In the genomic region with DNA sequence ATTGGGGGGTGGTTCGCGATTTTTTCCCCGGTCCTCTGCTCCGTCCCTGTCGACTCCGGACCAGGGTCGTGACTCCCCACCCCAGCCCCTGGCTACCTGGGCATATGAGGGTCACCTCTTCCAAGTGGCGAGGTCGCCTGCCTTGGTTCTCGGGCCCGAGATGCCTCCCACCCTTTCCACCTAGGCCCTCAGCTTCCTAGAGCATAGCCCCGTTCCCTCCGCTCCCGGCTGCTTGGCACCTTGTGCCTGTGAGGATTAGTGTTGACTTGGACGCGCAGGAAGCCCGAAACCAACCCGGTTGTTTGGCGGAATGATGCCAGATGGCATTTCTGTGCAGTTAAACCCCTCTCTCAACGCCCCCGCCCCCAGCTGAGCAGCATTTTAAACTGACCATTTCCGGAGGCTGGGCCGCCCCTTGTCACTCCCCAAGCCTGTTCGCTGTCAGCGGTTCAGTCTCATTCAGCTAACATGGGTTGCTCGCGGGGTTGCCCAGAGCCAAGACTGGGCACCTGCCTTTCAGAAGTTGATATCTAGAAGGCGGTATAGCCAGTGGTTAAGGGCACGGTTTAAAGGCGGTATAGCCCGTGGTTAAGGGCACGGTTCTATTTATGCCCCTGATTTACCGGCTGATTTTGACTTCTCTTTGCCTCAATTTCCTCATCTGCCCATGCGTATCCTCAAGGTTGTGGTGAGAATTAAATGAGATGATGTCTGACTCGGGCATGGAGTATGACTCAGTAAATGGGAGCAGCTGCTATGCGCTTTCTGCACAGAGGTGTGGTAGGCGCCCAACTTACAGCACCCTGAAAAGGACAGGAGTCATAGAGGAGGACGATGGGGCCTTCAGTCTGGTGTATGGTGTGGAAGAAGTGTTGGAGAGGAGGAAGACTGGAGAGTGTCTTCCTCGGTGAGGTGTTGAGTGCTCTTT, we compare ENCODE assay signal across 1 cellular context.
TF ChIP-seq lines count a peak whose summit lies in the region.

No MANE protein-coding gene starts in this region.

TF ChIP-seq in K562, 482 proteins besides CTCF, POLR2A, EP300 and RAD21 (continued from another document and continues in another):
- peak; percentile 43; the same call in 1 of the 2 replicates for TF ChIP-seq NKRF (IDR thresholded peaks at IDR 0.05; ENCODE audit: borderline replicate concordance)
- TF ChIP-seq, protein P1, sequence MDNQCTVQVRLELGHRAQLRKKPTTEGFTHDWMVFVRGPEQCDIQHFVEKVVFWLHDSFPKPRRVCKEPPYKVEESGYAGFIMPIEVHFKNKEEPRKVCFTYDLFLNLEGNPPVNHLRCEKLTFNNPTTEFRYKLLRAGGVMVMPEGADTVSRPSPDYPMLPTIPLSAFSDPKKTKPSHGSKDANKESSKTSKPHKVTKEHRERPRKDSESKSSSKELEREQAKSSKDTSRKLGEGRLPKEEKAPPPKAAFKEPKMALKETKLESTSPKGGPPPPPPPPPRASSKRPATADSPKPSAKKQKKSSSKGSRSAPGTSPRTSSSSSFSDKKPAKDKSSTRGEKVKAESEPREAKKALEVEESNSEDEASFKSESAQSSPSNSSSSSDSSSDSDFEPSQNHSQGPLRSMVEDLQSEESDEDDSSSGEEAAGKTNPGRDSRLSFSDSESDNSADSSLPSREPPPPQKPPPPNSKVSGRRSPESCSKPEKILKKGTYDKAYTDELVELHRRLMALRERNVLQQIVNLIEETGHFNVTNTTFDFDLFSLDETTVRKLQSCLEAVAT (IDR thresholded peaks at IDR 0.05): no peak
- TF ChIP-seq, protein P2, sequence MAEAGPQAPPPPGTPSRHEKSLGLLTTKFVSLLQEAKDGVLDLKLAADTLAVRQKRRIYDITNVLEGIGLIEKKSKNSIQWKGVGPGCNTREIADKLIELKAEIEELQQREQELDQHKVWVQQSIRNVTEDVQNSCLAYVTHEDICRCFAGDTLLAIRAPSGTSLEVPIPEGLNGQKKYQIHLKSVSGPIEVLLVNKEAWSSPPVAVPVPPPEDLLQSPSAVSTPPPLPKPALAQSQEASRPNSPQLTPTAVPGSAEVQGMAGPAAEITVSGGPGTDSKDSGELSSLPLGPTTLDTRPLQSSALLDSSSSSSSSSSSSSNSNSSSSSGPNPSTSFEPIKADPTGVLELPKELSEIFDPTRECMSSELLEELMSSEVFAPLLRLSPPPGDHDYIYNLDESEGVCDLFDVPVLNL (CRISPR knock-in tag; IDR thresholded peaks at IDR 0.05; ENCODE audit: low read depth): peak; percentile 79
- peak; percentile 80 to 98; a peak in 3 of 4 replicates for TF ChIP-seq SIN3A (IDR thresholded peaks at IDR 0.05; ENCODE audit: borderline replicate concordance in 2 of 2, control insufficient read depth in 1 of 2, low read depth in 2 of 2, low read length in 2 of 2)
- no peak for TF ChIP-seq NCOA2 (IDR thresholded peaks at IDR 0.05; ENCODE audit: partially characterized antibody in 2 of 2)
- no peak; the same call in 1 of the 2 replicates for TF ChIP-seq ETV1 (tag; conservative IDR thresholded peaks at IDR 0.05; ENCODE audit: low read depth)
- peak in 1 of 2 experiments; percentile 21; a peak in 1 of 4 replicates for TF ChIP-seq FOXA3 (CRISPR knock-in tag; conservative IDR thresholded peaks at IDR 0.05 in 1 of 2, IDR thresholded peaks at IDR 0.05 in 1 of 2)
- no peak for TF ChIP-seq ZNF239 (CRISPR knock-in tag; IDR thresholded peaks at IDR 0.05)
- TF ChIP-seq, protein P3, sequence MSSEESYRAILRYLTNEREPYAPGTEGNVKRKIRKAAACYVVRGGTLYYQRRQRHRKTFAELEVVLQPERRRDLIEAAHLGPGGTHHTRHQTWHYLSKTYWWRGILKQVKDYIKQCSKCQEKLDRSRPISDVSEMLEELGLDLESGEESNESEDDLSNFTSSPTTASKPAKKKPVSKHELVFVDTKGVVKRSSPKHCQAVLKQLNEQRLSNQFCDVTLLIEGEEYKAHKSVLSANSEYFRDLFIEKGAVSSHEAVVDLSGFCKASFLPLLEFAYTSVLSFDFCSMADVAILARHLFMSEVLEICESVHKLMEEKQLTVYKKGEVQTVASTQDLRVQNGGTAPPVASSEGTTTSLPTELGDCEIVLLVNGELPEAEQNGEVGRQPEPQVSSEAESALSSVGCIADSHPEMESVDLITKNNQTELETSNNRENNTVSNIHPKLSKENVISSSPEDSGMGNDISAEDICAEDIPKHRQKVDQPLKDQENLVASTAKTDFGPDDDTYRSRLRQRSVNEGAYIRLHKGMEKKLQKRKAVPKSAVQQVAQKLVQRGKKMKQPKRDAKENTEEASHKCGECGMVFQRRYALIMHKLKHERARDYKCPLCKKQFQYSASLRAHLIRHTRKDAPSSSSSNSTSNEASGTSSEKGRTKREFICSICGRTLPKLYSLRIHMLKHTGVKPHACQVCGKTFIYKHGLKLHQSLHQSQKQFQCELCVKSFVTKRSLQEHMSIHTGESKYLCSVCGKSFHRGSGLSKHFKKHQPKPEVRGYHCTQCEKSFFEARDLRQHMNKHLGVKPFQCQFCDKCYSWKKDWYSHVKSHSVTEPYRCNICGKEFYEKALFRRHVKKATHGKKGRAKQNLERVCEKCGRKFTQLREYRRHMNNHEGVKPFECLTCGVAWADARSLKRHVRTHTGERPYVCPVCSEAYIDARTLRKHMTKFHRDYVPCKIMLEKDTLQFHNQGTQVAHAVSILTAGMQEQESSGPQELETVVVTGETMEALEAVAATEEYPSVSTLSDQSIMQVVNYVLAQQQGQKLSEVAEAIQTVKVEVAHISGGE (CRISPR knock-in tag; IDR thresholded peaks at IDR 0.05): no peak; a peak in 1 of 6 replicates
- no peak for TF ChIP-seq ARID3B (CRISPR knock-in tag; IDR thresholded peaks at IDR 0.05; ENCODE audit: borderline replicate concordance)
- no peak for TF ChIP-seq TEAD4 (IDR thresholded peaks at IDR 0.05; ENCODE audit: low read length)
- TF ChIP-seq TEAD4 (CRISPR knock-in tag; IDR thresholded peaks at IDR 0.05; ENCODE audit: borderline replicate concordance): no peak
- 0 out of 2 replicates have a peak, but pooled peaks have one; percentile 69 for TF ChIP-seq ZBTB1 (CRISPR knock-in tag; IDR thresholded peaks at IDR 0.05; ENCODE audit: borderline replicate concordance, low read depth)
- no peak for TF ChIP-seq RFX1 (IDR thresholded peaks at IDR 0.05)
- 0 out of 2 replicates have a peak, but pooled peaks have one; percentile 61 for TF ChIP-seq ZNF717 (CRISPR knock-in tag; IDR thresholded peaks at IDR 0.05)
- peak; percentile 58 for TF ChIP-seq POLR2G (IDR thresholded peaks at IDR 0.05; ENCODE audit: low read depth, low read length)
- no peak for TF ChIP-seq DNMT1 (IDR thresholded peaks at IDR 0.05)
- TF ChIP-seq AFF4 (CRISPR knock-in tag; IDR thresholded peaks at IDR 0.05): peak; percentile 41; the same call in 1 of the 2 replicates
- peak; percentile 26; the same call in 1 of the 2 replicates for TF ChIP-seq PHF8 (IDR thresholded peaks at IDR 0.05; ENCODE audit: borderline replicate concordance, low read length)
- TF ChIP-seq GABPB1 (CRISPR knock-in tag; IDR thresholded peaks at IDR 0.05): peak; percentile 25
- TF ChIP-seq FOXP1 (CRISPR knock-in tag; IDR thresholded peaks at IDR 0.05): peak; percentile 66; the same call in 1 of the 2 replicates
- TF ChIP-seq MITF (IDR thresholded peaks at IDR 0.05): no peak
- TF ChIP-seq ZNF324 (CRISPR knock-in tag; IDR thresholded peaks at IDR 0.05): no peak
- peak; percentile 39; the same call in 1 of the 2 replicates for TF ChIP-seq NR2C2 (CRISPR knock-in tag; IDR thresholded peaks at IDR 0.05)
- no peak for TF ChIP-seq NR2C2 (tag; IDR thresholded peaks at IDR 0.05)
- no peak for TF ChIP-seq MCM3 (IDR thresholded peaks at IDR 0.05)
- TF ChIP-seq SRSF9 (IDR thresholded peaks at IDR 0.05; ENCODE audit: borderline replicate concordance, low read depth, low read length): no peak
- TF ChIP-seq TFAP4 (CRISPR knock-in tag; IDR thresholded peaks at IDR 0.05; ENCODE audit: borderline replicate concordance): peak; percentile 87
- TF ChIP-seq ZNF146 (CRISPR knock-in tag; IDR thresholded peaks at IDR 0.05; ENCODE audit: unreplicated experiment): no peak
- peak; percentile 84 for TF ChIP-seq RBFOX2 (IDR thresholded peaks at IDR 0.05; ENCODE audit: low read depth, low read length)
